27 cellular contexts compared by ENCODE assay signal in genomic region chr1:39425151-39425550, GRCh38.
DNase-seq lines count a peak whose midpoint lies in the region; ATAC-seq and TF ChIP-seq lines count a peak whose summit lies in the region.
"Had no signal": no experiment of that assay in that cellular context is flagged by ENCODE, and none has a peak within 500 bp of the region (broad histone marks: within the 10 kb centered on the region; RNA-seq: fewer than 3 reads in every experiment).

No MANE protein-coding gene starts in this region.

- DNase-seq in activated CD4-positive, alpha-beta T cell treated with anti-CD3 and anti-CD28 coated beads for 36 hours, result no peak
- DNase-seq in activated CD4-positive, alpha-beta T cell treated with anti-CD3 and anti-CD28 coated beads for 48 hours, result no peak
- DNase-seq in CD4-positive, alpha-beta T cell, result no peak
- no peak for DNase-seq in OCI-LY7 (ENCODE audit: low spot score)
- no peak for DNase-seq in memory B cell (ENCODE audit: low spot score in 2 of 2)
- DNase-seq in GM03348 (ENCODE audit: low spot score), result no peak
- no peak for DNase-seq in NCI-H446 treated with DMSO at 0.1 percent for 48 hours (lab: John Stamatoyannopoulos, UW)
- DNase-seq: 8988T; activated CD4-positive, alpha-beta T cell treated with anti-CD3 and anti-CD28 coated beads, Interleukin-2, amount 50 U/mL, for 1 hour; activated CD8-positive, alpha-beta memory T cell treated with anti-CD3 and anti-CD28 coated beads, Interleukin-2, amount 10 ng/mL, durations not matched to agents 7 days and 5 days; activated naive CD8-positive, alpha-beta T cell treated with anti-CD3 and anti-CD28 coated beads, Interleukin-2, amount 10 ng/mL, durations not matched to agents 7 days and 5 days; DMS153; GOT3; IMR-90; kidney; lower lobe of right lung; NCI-H1048; NCI-H1694; NCI-H2171; NCI-H510A treated with DMSO at 0.1 percent for 48 hours; PC-9; Right ventricle myocardium superior; stomach; tibial artery had no signal

- H3K27me3 ChIP-seq in CD4-positive, alpha-beta T cell (ENCODE audit: control insufficient read depth, insufficient read depth, low read length), result no peaks in the 10 kb centered on the region
- H3K27me3 ChIP-seq: stomach, tibial artery had no signal

- no peaks in the 10 kb centered on the region for H3K27me3 Mint-ChIP-seq in activated CD4-positive, alpha-beta T cell treated with anti-CD3 and anti-CD28 coated beads for 36 hours
- H3K27me3 Mint-ChIP-seq in CD4-positive, alpha-beta T cell, result no peaks in the 10 kb centered on the region
- H3K27me3 Mint-ChIP-seq in memory B cell, result no peaks in the 10 kb centered on the region
- H3K27me3 Mint-ChIP-seq: activated CD8-positive, alpha-beta memory T cell treated with anti-CD3 and anti-CD28 coated beads, Interleukin-2, amount 10 ng/mL, durations not matched to agents 7 days and 5 days; activated naive CD8-positive, alpha-beta T cell treated with anti-CD3 and anti-CD28 coated beads, Interleukin-2, amount 10 ng/mL, durations not matched to agents 7 days and 5 days had no signal

- no peak overlapping the region for H2AFZ ChIP-seq in OCI-LY7 (ENCODE audit: low read length)
- H2AFZ ChIP-seq: PC-9 had no signal

- POLR2A ChIA-PET in activated CD4-positive, alpha-beta T cell treated with anti-CD3 and anti-CD28 coated beads for 36 hours (lab: Charles Lee), result interaction anchor here (0.6 kb wide), 1 partner anchor 302 kb away, joined by 5 read pairs; no protein-coding TSS in a partner anchor
- POLR2A ChIA-PET in CD4-positive, alpha-beta T cell (lab: Charles Lee), result no interaction called here
- POLR2A ChIA-PET in OCI-LY7 (lab: Charles Lee), result interaction anchor here (0.6 to 1.6 kb wide), 7 partner anchors 10 to 490 kb away, joined by 3 to 6 read pairs (median 4); no protein-coding TSS in a partner anchor

- H3K27ac ChIP-seq in CD4-positive, alpha-beta T cell (ENCODE audit: low read depth, low read length), result no peak overlapping the region
- no peak overlapping the region for H3K27ac ChIP-seq in OCI-LY7 (ENCODE audit: low read depth, low read length, poor library complexity, severe bottlenecking)
- H3K27ac ChIP-seq: lower lobe of right lung, PC-9, prostate gland had no signal

- H3K4me1 ChIP-seq in OCI-LY7 (ENCODE audit: insufficient read depth, low read length, poor library complexity, severe bottlenecking), result no peaks in the 10 kb centered on the region
- H3K4me1 ChIP-seq: prostate gland had no signal

- peak overlapping the region; percentile 2 for H3K27ac Mint-ChIP-seq in activated CD4-positive, alpha-beta T cell treated with anti-CD3 and anti-CD28 coated beads for 36 hours
- peak overlapping the region; percentile 57 for H3K27ac Mint-ChIP-seq in CD4-positive, alpha-beta T cell
- peak overlapping the region; percentile 24 for H3K27ac Mint-ChIP-seq in memory B cell
- H3K27ac Mint-ChIP-seq: activated CD8-positive, alpha-beta memory T cell treated with anti-CD3 and anti-CD28 coated beads, Interleukin-2, amount 10 ng/mL, durations not matched to agents 7 days and 5 days; activated naive CD8-positive, alpha-beta T cell treated with anti-CD3 and anti-CD28 coated beads, Interleukin-2, amount 10 ng/mL, durations not matched to agents 7 days and 5 days had no signal

- CTCF ChIA-PET in activated CD4-positive, alpha-beta T cell treated with anti-CD3 and anti-CD28 coated beads for 36 hours (lab: Charles Lee), result interaction anchor here (0.8 to 3.1 kb wide), 9 partner anchors 8 to 147 kb away, joined by 3 to 18 read pairs (median 4); no protein-coding TSS in a partner anchor
- CTCF ChIA-PET in CD4-positive, alpha-beta T cell (lab: Charles Lee), result interaction anchor here (1.8 to 3.9 kb wide), 2 partner anchors 14 to 47 kb away, joined by 6 to 19 read pairs; no protein-coding TSS in a partner anchor
- CTCF ChIA-PET in OCI-LY7 (lab: Charles Lee; ENCODE audit: unreplicated experiment), result interaction anchor here (0.6 to 0.9 kb wide), 2 partner anchors 14 to 847 kb away, joined by 3 read pairs; no protein-coding TSS in a partner anchor

- intact Hi-C loops in activated CD4-positive, alpha-beta T cell treated with anti-CD3 and anti-CD28 coated beads for 36 hours (cut with DNase I, micrococcal nuclease), result no loop called here
- intact Hi-C loops in CD4-positive, alpha-beta T cell (cut with DNase I, micrococcal nuclease), result no loop called here
- intact Hi-C loops in OCI-LY7 (cut with micrococcal nuclease; ENCODE audit: unreplicated experiment), result no loop called here

- H4K20me1 ChIP-seq in OCI-LY7 (ENCODE audit: insufficient read depth, low read length), result no peaks in the 10 kb centered on the region

- peaks cover 51% of the 10 kb centered on the region for H3K36me3 Mint-ChIP-seq in activated CD4-positive, alpha-beta T cell treated with anti-CD3 and anti-CD28 coated beads for 36 hours (ENCODE audit: low read depth)
- H3K36me3 Mint-ChIP-seq in CD4-positive, alpha-beta T cell (ENCODE audit: low read depth), result peaks cover 89% of the 10 kb centered on the region
- peaks cover 35% of the 10 kb centered on the region for H3K36me3 Mint-ChIP-seq in memory B cell

- no peaks in the 10 kb centered on the region for H3K79me2 ChIP-seq in OCI-LY7 (ENCODE audit: insufficient read depth, low read depth, low read length)

- H3K4me1 Mint-ChIP-seq in activated CD4-positive, alpha-beta T cell treated with anti-CD3 and anti-CD28 coated beads for 36 hours, result peaks cover 18% of the 10 kb centered on the region
- peaks cover 16% of the 10 kb centered on the region for H3K4me1 Mint-ChIP-seq in CD4-positive, alpha-beta T cell (ENCODE audit: low read depth)
- H3K4me1 Mint-ChIP-seq in memory B cell, result peaks cover 2% of the 10 kb centered on the region
- H3K4me1 Mint-ChIP-seq: CD14-positive monocyte had no signal

- no peaks in the 10 kb centered on the region for H3K9me3 Mint-ChIP-seq in activated CD4-positive, alpha-beta T cell treated with anti-CD3 and anti-CD28 coated beads for 36 hours (ENCODE audit: low read depth)
- no peaks in the 10 kb centered on the region for H3K9me3 Mint-ChIP-seq in CD4-positive, alpha-beta T cell
- no peaks in the 10 kb centered on the region for H3K9me3 Mint-ChIP-seq in memory B cell
- H3K9me3 Mint-ChIP-seq: activated naive CD8-positive, alpha-beta T cell treated with anti-CD3 and anti-CD28 coated beads, Interleukin-2, amount 10 ng/mL, durations not matched to agents 7 days and 5 days; CD14-positive monocyte had no signal

- BruUV-seq in OCI-LY7 (replicated peaks; lab: Mats Ljungman, UMichigan), result TSS peak; percentile 4

- H3K36me3 ChIP-seq in OCI-LY7 (ENCODE audit: insufficient read depth, low read length), result peaks cover 78% of the 10 kb centered on the region
- H3K36me3 ChIP-seq: prostate gland had no signal

- no peak overlapping the region for H3K4me2 ChIP-seq in OCI-LY7 (ENCODE audit: low read length)
- H3K4me2 ChIP-seq: PC-9 had no signal

- ATAC-seq in activated CD4-positive, alpha-beta T cell treated with anti-CD3 and anti-CD28 coated beads for 36 hours, result no peak
- ATAC-seq in CD4-positive, alpha-beta T cell (ENCODE audit: poor library complexity), result no peak
- ATAC-seq in memory B cell (ENCODE audit: low read depth), result no peak
- no peak for ATAC-seq in GM18505 (IDR thresholded peaks at IDR 0.05; ENCODE audit: unreplicated experiment)
- ATAC-seq: activated CD8-positive, alpha-beta memory T cell treated with anti-CD3 and anti-CD28 coated beads, Interleukin-2, amount 10 ng/mL, durations not matched to agents 7 days and 5 days; lower lobe of right lung had no signal

- no peak overlapping the region for H3K4me3 Mint-ChIP-seq in activated CD4-positive, alpha-beta T cell treated with anti-CD3 and anti-CD28 coated beads for 36 hours
- H3K4me3 Mint-ChIP-seq in CD4-positive, alpha-beta T cell, result no peak overlapping the region
- H3K4me3 Mint-ChIP-seq in memory B cell, result no peak overlapping the region
- H3K4me3 Mint-ChIP-seq: activated CD8-positive, alpha-beta memory T cell treated with anti-CD3 and anti-CD28 coated beads, Interleukin-2, amount 10 ng/mL, durations not matched to agents 7 days and 5 days; activated naive CD8-positive, alpha-beta T cell treated with anti-CD3 and anti-CD28 coated beads, Interleukin-2, amount 10 ng/mL, durations not matched to agents 7 days and 5 days; CD14-positive monocyte had no signal

- TF ChIP-seq CTCF in CD4-positive, alpha-beta T cell (IDR thresholded peaks at IDR 0.05), result no peak
- no peak for TF ChIP-seq CTCF in OCI-LY7 (conservative IDR thresholded peaks at IDR 0.05; ENCODE audit: low read length)

- no peak for TF ChIP-seq POLR2A in GM18505 (IDR thresholded peaks at IDR 0.05; ENCODE audit: borderline replicate concordance, extremely low read depth, insufficient read depth, insufficient read length)

- no peak overlapping the region for H3K4me3 ChIP-seq in OCI-LY7 (ENCODE audit: low read depth, low read length, poor library complexity, severe bottlenecking)
- H3K4me3 ChIP-seq: lower lobe of right lung, PC-9, prostate gland, stomach, tibial artery had no signal

- no peaks in the 10 kb centered on the region for H3K9me3 ChIP-seq in CD4-positive, alpha-beta T cell (ENCODE audit: control insufficient read depth, low read length)
- no peaks in the 10 kb centered on the region for H3K9me3 ChIP-seq in OCI-LY7 (ENCODE audit: low read length)
- H3K9me3 ChIP-seq: lower lobe of right lung, prostate gland, stomach, tibial artery had no signal

- H3K9me2 ChIP-seq in OCI-LY7 (ENCODE audit: insufficient read depth, low read length), result no peaks in the 10 kb centered on the region

Comparison
In these comparisons a context has a peak if more than half of its experiments do, and no peak if none do; other contexts are left out.
1. H3K27ac Mint-ChIP-seq: peak in every context shown above with its lines; median percentile 57 in CD4-positive, alpha-beta T cell; 24 in memory B cell; 2 in activated CD4-positive, alpha-beta T cell treated with anti-CD3 and anti-CD28 coated beads for 36 hours.